Comparison of ENCODE assay signal across 1 cellular context in the genomic region with DNA sequence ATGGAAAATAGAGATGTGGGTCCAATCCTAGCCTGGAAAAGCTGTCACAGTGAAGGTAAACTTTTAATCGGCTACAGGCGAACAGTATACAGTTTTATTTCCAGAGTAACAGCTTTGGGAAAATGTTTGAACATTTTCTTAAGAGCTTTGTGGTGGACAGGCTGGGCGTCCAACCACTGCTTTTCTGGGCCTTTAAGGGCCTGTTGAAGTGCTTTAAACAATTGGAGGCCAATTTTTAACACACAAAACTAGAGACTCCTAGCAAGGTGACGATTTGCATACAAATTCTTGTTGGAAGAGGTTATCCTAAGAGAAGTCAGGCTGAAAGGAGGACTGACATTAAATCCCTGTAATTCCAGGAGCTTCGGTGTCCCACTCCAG.
TF ChIP-seq lines count a peak whose summit lies in the region.

No MANE protein-coding gene starts in this region.

TF ChIP-seq in WTC11, 78 proteins besides CTCF, POLR2A, EP300 and RAD21:
- TF ChIP-seq, protein P1, sequence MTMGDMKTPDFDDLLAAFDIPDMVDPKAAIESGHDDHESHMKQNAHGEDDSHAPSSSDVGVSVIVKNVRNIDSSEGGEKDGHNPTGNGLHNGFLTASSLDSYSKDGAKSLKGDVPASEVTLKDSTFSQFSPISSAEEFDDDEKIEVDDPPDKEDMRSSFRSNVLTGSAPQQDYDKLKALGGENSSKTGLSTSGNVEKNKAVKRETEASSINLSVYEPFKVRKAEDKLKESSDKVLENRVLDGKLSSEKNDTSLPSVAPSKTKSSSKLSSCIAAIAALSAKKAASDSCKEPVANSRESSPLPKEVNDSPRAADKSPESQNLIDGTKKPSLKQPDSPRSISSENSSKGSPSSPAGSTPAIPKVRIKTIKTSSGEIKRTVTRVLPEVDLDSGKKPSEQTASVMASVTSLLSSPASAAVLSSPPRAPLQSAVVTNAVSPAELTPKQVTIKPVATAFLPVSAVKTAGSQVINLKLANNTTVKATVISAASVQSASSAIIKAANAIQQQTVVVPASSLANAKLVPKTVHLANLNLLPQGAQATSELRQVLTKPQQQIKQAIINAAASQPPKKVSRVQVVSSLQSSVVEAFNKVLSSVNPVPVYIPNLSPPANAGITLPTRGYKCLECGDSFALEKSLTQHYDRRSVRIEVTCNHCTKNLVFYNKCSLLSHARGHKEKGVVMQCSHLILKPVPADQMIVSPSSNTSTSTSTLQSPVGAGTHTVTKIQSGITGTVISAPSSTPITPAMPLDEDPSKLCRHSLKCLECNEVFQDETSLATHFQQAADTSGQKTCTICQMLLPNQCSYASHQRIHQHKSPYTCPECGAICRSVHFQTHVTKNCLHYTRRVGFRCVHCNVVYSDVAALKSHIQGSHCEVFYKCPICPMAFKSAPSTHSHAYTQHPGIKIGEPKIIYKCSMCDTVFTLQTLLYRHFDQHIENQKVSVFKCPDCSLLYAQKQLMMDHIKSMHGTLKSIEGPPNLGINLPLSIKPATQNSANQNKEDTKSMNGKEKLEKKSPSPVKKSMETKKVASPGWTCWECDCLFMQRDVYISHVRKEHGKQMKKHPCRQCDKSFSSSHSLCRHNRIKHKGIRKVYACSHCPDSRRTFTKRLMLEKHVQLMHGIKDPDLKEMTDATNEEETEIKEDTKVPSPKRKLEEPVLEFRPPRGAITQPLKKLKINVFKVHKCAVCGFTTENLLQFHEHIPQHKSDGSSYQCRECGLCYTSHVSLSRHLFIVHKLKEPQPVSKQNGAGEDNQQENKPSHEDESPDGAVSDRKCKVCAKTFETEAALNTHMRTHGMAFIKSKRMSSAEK (CRISPR knock-in tag; IDR thresholded peaks at IDR 0.05; ENCODE audit: borderline replicate concordance) = 0 out of 2 replicates have a peak, but pooled peaks have one; percentile 29
- no peak for TF ChIP-seq ZSCAN18 (CRISPR knock-in tag; IDR thresholded peaks at IDR 0.05)
TF ChIP-seq in WTC11: peak in this region for 1.
